ENCODE assay signal across 1 cellular context in genomic region chr2:171521361-171522056, GRCh38.
TF ChIP-seq lines count a peak whose summit lies in the region.

No MANE protein-coding gene starts in this region.

TF ChIP-seq in WTC11, 78 proteins besides CTCF, POLR2A, EP300 and RAD21 (continued from another document):
- TF ChIP-seq AR (CRISPR knock-in tag; IDR thresholded peaks at IDR 0.05) (no peak), MXD4 (CRISPR knock-in tag; IDR thresholded peaks at IDR 0.05; ENCODE audit: borderline replicate concordance) (no peak), JUN (CRISPR knock-in tag; IDR thresholded peaks at IDR 0.05) (no peak), FOXP4 (CRISPR knock-in tag; IDR thresholded peaks at IDR 0.05) (no peak), EMX1 (CRISPR knock-in tag; IDR thresholded peaks at IDR 0.05) (no peak), E2F1 (CRISPR knock-in tag; IDR thresholded peaks at IDR 0.05) (no peak), ARID4B (CRISPR knock-in tag; IDR thresholded peaks at IDR 0.05; ENCODE audit: borderline replicate concordance) (no peak), FOXP1 (CRISPR knock-in tag; IDR thresholded peaks at IDR 0.05; ENCODE audit: borderline replicate concordance) (no peak), GRHL2 (CRISPR knock-in tag; IDR thresholded peaks at IDR 0.05; ENCODE audit: insufficient replicate concordance, severe bottlenecking) (no peak), GABPB1 (CRISPR knock-in tag; IDR thresholded peaks at IDR 0.05) (no peak), ZNF532 (CRISPR knock-in tag; IDR thresholded peaks at IDR 0.05; ENCODE audit: borderline replicate concordance) (no peak)
